In the genomic region with DNA sequence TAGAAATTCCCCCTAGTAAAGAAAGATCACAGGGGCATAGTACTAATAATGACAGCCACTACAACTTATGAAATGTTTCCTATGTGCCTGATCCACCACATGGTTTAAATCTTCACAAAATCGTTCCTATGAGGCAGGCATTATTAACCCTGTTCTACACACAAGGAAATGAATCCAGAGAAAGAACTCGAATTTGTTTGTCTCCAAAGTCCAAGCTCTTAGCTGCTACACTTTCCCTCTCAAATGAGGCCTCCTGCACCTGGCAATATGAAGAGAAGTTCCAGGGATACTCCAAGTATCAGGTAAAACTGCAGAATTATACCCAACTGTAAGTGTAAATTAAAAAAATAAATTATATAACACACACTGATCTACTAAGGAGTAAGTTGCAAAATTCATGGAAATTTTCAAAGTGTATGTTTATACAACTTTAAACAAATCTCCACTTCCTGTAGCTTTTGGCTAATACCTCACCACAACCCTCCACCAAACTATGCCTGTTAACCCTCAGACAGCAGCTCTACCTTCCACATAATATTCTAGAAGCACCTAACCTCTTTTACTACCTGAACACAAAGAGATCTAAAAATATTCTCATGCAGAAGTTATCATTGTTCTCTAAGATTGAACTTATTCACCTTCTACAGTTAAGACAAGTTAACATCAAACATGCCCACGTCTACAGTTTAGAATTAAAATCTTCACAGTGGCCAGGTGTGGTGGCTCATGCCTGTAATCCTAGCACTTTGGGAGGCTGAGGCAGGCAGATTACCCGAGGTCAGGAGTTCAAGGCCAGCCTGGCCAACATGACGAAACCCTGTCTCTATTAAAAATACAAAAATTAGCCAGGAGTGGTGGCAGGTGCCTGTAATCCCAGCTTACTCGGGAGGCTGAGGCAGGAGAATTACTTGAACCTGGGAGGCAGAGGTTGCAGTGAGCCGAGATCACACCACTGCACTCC, we compare ENCODE assay signal across 1 cellular context.
TF ChIP-seq lines count a peak whose summit lies in the region.

No MANE protein-coding gene starts in this region.

TF ChIP-seq in HepG2, 621 proteins besides CTCF, POLR2A, EP300 and RAD21 (continues in another document):
- TF ChIP-seq TFDP2 (CRISPR knock-in tag; IDR thresholded peaks at IDR 0.05) (peak; percentile 61; the same call in 1 of the 2 replicates), PHF8 (CRISPR knock-in tag; IDR thresholded peaks at IDR 0.05) (0 out of 2 replicates have a peak, but pooled peaks have one; percentile 21), HNF4A (CRISPR knock-in tag; IDR thresholded peaks at IDR 0.05) (peak; percentile 28), POLR2G (IDR thresholded peaks at IDR 0.05; ENCODE audit: low read depth, low read length) (peak; percentile 28; the same call in 1 of the 2 replicates), FOSL2 (CRISPR knock-in tag; IDR thresholded peaks at IDR 0.05) (0 out of 2 replicates have a peak, but pooled peaks have one; percentile 11), NR2C2 (CRISPR knock-in tag; IDR thresholded peaks at IDR 0.05; ENCODE audit: borderline replicate concordance) (peak; percentile 41; the same call in 1 of the 2 replicates), CEBPG (CRISPR knock-in tag; IDR thresholded peaks at IDR 0.05) (peak; percentile 27; the same call in 1 of the 2 replicates), ARNT2 (CRISPR knock-in tag; IDR thresholded peaks at IDR 0.05; ENCODE audit: low read depth) (no peak; the same call in 1 of the 2 replicates), ZFX (CRISPR knock-in tag; IDR thresholded peaks at IDR 0.05; ENCODE audit: low read depth) (no peak), PLRG1 (conservative IDR thresholded peaks at IDR 0.05) (no peak), FOXA1 (IDR thresholded peaks at IDR 0.05) (no peak), FOXA1 (CRISPR knock-in tag; IDR thresholded peaks at IDR 0.05) (no peak), ZBTB39 (CRISPR knock-in tag; IDR thresholded peaks at IDR 0.05) (no peak), TBX2 (CRISPR knock-in tag; IDR thresholded peaks at IDR 0.05; ENCODE audit: borderline replicate concordance) (0 out of 2 replicates have a peak, but pooled peaks have one; percentile 24), KAT7 (CRISPR knock-in tag; IDR thresholded peaks at IDR 0.05; ENCODE audit: borderline replicate concordance) (0 out of 2 replicates have a peak, but pooled peaks have one; percentile 38), THRA (CRISPR knock-in tag; IDR thresholded peaks at IDR 0.05; ENCODE audit: borderline replicate concordance) (no peak), RBFOX2 (IDR thresholded peaks at IDR 0.05; ENCODE audit: low read depth, low read length) (peak; percentile 23; the same call in 1 of the 2 replicates), KMT2A (CRISPR knock-in tag; IDR thresholded peaks at IDR 0.05) (peak; percentile 9; the same call in 1 of the 2 replicates), HNRNPLL (IDR thresholded peaks at IDR 0.05; ENCODE audit: low read depth, low read length, poor library complexity, severe bottlenecking) (no peak), ZGPAT (CRISPR knock-in tag; IDR thresholded peaks at IDR 0.05) (peak; percentile 32; the same call in 1 of the 2 replicates), ELF3 (CRISPR knock-in tag; IDR thresholded peaks at IDR 0.05) (peak; percentile 41), JUNB (CRISPR knock-in tag; IDR thresholded peaks at IDR 0.05; ENCODE audit: borderline replicate concordance) (no peak), XRCC5 (optimal IDR thresholded peaks at IDR 0.05; ENCODE audit: low read length) (no peak), ZNF792 (CRISPR knock-in tag; IDR thresholded peaks at IDR 0.05) (peak; percentile 53; the same call in 1 of the 2 replicates), IKZF5 (CRISPR knock-in tag; IDR thresholded peaks at IDR 0.05) (peak; percentile 12; the same call in 1 of the 2 replicates), HMG20A (CRISPR knock-in tag; IDR thresholded peaks at IDR 0.05; ENCODE audit: borderline replicate concordance) (peak; percentile 10; the same call in 1 of the 2 replicates), ZNF501 (CRISPR knock-in tag; IDR thresholded peaks at IDR 0.05) (0 out of 2 replicates have a peak, but pooled peaks have one; percentile 21), POGZ (CRISPR knock-in tag; IDR thresholded peaks at IDR 0.05) (0 out of 2 replicates have a peak, but pooled peaks have one; percentile 18), ZNF367 (CRISPR knock-in tag; IDR thresholded peaks at IDR 0.05; ENCODE audit: borderline replicate concordance) (no peak), ZSCAN25 (CRISPR knock-in tag; IDR thresholded peaks at IDR 0.05) (no peak), TRAFD1 (CRISPR knock-in tag; IDR thresholded peaks at IDR 0.05; ENCODE audit: borderline replicate concordance) (no peak), GTF2F1 (IDR thresholded peaks at IDR 0.05; ENCODE audit: low read length) (no peak), ZNF251 (CRISPR knock-in tag; IDR thresholded peaks at IDR 0.05) (no peak), SALL1 (CRISPR knock-in tag; IDR thresholded peaks at IDR 0.05) (peak; percentile 62), RXRA (CRISPR knock-in tag; IDR thresholded peaks at IDR 0.05) (peak; percentile 55; the same call in 1 of the 2 replicates), NR2F1 (CRISPR knock-in tag; IDR thresholded peaks at IDR 0.05) (peak; percentile 42 to 61; a peak in 2 of 4 replicates), YEATS4 (CRISPR knock-in tag; IDR thresholded peaks at IDR 0.05; ENCODE audit: borderline replicate concordance) (no peak), ASH2L (IDR thresholded peaks at IDR 0.05; ENCODE audit: insufficient read length, low read depth, low read length) (peak; percentile 29), ZNF747 (CRISPR knock-in tag; IDR thresholded peaks at IDR 0.05; ENCODE audit: borderline replicate concordance) (no peak), ZKSCAN8 (CRISPR knock-in tag; IDR thresholded peaks at IDR 0.05; ENCODE audit: borderline replicate concordance) (no peak), SSRP1 (CRISPR knock-in tag; IDR thresholded peaks at IDR 0.05) (0 out of 2 replicates have a peak, but pooled peaks have one; percentile 30), ZNF572 (CRISPR knock-in tag; IDR thresholded peaks at IDR 0.05) (no peak), FOXP1 (IDR thresholded peaks at IDR 0.05) (no peak), FOXP1 (CRISPR knock-in tag; IDR thresholded peaks at IDR 0.05) (0 out of 2 replicates have a peak, but pooled peaks have one; percentile 4)
- TF ChIP-seq, protein P1, sequence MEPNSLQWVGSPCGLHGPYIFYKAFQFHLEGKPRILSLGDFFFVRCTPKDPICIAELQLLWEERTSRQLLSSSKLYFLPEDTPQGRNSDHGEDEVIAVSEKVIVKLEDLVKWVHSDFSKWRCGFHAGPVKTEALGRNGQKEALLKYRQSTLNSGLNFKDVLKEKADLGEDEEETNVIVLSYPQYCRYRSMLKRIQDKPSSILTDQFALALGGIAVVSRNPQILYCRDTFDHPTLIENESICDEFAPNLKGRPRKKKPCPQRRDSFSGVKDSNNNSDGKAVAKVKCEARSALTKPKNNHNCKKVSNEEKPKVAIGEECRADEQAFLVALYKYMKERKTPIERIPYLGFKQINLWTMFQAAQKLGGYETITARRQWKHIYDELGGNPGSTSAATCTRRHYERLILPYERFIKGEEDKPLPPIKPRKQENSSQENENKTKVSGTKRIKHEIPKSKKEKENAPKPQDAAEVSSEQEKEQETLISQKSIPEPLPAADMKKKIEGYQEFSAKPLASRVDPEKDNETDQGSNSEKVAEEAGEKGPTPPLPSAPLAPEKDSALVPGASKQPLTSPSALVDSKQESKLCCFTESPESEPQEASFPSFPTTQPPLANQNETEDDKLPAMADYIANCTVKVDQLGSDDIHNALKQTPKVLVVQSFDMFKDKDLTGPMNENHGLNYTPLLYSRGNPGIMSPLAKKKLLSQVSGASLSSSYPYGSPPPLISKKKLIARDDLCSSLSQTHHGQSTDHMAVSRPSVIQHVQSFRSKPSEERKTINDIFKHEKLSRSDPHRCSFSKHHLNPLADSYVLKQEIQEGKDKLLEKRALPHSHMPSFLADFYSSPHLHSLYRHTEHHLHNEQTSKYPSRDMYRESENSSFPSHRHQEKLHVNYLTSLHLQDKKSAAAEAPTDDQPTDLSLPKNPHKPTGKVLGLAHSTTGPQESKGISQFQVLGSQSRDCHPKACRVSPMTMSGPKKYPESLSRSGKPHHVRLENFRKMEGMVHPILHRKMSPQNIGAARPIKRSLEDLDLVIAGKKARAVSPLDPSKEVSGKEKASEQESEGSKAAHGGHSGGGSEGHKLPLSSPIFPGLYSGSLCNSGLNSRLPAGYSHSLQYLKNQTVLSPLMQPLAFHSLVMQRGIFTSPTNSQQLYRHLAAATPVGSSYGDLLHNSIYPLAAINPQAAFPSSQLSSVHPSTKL (CRISPR knock-in tag; IDR thresholded peaks at IDR 0.05) = peak; percentile 39; the same call in 1 of the 2 replicates
- TF ChIP-seq, protein P2, sequence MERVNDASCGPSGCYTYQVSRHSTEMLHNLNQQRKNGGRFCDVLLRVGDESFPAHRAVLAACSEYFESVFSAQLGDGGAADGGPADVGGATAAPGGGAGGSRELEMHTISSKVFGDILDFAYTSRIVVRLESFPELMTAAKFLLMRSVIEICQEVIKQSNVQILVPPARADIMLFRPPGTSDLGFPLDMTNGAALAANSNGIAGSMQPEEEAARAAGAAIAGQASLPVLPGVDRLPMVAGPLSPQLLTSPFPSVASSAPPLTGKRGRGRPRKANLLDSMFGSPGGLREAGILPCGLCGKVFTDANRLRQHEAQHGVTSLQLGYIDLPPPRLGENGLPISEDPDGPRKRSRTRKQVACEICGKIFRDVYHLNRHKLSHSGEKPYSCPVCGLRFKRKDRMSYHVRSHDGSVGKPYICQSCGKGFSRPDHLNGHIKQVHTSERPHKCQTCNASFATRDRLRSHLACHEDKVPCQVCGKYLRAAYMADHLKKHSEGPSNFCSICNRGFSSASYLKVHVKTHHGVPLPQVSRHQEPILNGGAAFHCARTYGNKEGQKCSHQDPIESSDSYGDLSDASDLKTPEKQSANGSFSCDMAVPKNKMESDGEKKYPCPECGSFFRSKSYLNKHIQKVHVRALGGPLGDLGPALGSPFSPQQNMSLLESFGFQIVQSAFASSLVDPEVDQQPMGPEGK (CRISPR knock-in tag; IDR thresholded peaks at IDR 0.05) = no peak
